ENCODE assay signal across 16 cellular contexts in genomic region chr9:100029246-100029645, GRCh38.
DNase-seq lines count a peak whose midpoint lies in the region; ATAC-seq, FAIRE-seq and TF ChIP-seq lines count a peak whose summit lies in the region.
"Had no signal": no experiment of that assay in that cellular context is flagged by ENCODE, and none has a peak within 500 bp of the region (broad histone marks: within the 10 kb centered on the region; RNA-seq: fewer than 3 reads in every experiment).

No MANE protein-coding gene starts in this region.

- no peak overlapping the region for H3K27ac ChIP-seq in OCI-LY3 (ENCODE audit: low read length)
- H3K27ac ChIP-seq in GM12878 (ENCODE audit: control insufficient read depth, insufficient read depth): peak overlapping the region; percentile 33; the same call in 1 of the 2 replicates
- no peak overlapping the region for H3K27ac ChIP-seq in right atrium auricular region
- H3K27ac ChIP-seq: BLaER1 treated with 17β-estradiol and CSF1 and Interleukin-3, amounts not matched to agents 10 nM and 100 nM had no signal

- no TSS peak for BruUV-seq in GM12878 (replicated peaks; lab: Mats Ljungman, UMichigan)

- peaks cover 23% of the 10 kb centered on the region for H3K4me1 ChIP-seq in OCI-LY3 (ENCODE audit: low read length)
- H3K4me1 ChIP-seq in GM12878 (ENCODE audit: control insufficient read depth, insufficient read depth, low read length): peaks cover 28% of the 10 kb centered on the region
- peaks cover 0 to 3% of the 10 kb centered on the region in 2 donors for H3K4me1 ChIP-seq in right atrium auricular region

- H3K4me2 ChIP-seq in OCI-LY3 (ENCODE audit: low read length): peak overlapping the region; percentile 25; the same call in 1 of the 2 replicates
- H3K4me2 ChIP-seq in GM12878 (ENCODE audit: control insufficient read depth, insufficient read depth): no peak overlapping the region
- H3K4me2 ChIP-seq: GM23338 had no signal

- SMC1A ChIA-PET in GM12878 (lab: Charles Lee; ENCODE audit: uncharacterized antibody, unreplicated experiment): interaction anchor here (1.0 to 7.2 kb wide), 6 partner anchors 30 to 296 kb away, joined by 3 to 115 read pairs (median 16); no protein-coding TSS in a partner anchor

- 81% methylated on average over 3 of the region's 3 CpGs for WGBS in GM12878 (ENCODE audit: insufficient coverage, insufficient replicate concordance, low lambda C conversion rate, missing lambda C conversion rate)

- no peaks in the 10 kb centered on the region for H3K27me3 Mint-ChIP-seq in natural killer cell treated with Interleukin-12 subunit alpha and Interleukin-12 subunit beta and Interleukin-15 and Interleukin-18, amount 100 ng/mL, for 72 hours
- no peaks in the 10 kb centered on the region for H3K27me3 Mint-ChIP-seq in natural killer cell (ENCODE audit: low read depth in 2 of 2)
- no peaks in the 10 kb centered on the region for H3K27me3 Mint-ChIP-seq in stimulated activated naive B cell treated with anti-CD40 and anti-IgM and Interleukin-4, amounts not matched to agents 10 μg/mL and 1 μg/mL and 100 μg/mL, for 72 hours
- H3K27me3 Mint-ChIP-seq: CD4-positive, alpha-beta T cell had no signal

- POLR2A ChIA-PET in GM12878 (lab: Charles Lee): no interaction called here

- H3K79me2 ChIP-seq in OCI-LY3 (ENCODE audit: low read length): peaks cover 4% of the 10 kb centered on the region; the same call in 1 of the 2 replicates
- peaks cover 19% of the 10 kb centered on the region for H3K79me2 ChIP-seq in GM12878 (ENCODE audit: control insufficient read depth, insufficient read depth, low read length)

- no peaks in the 10 kb centered on the region for H3K9me3 Mint-ChIP-seq in natural killer cell treated with Interleukin-12 subunit alpha and Interleukin-12 subunit beta and Interleukin-15 and Interleukin-18, amount 100 ng/mL, for 72 hours
- H3K9me3 Mint-ChIP-seq in natural killer cell: no peaks in the 10 kb centered on the region
- no peaks in the 10 kb centered on the region for H3K9me3 Mint-ChIP-seq in stimulated activated naive B cell treated with anti-CD40 and anti-IgM and Interleukin-4, amounts not matched to agents 10 μg/mL and 1 μg/mL and 100 μg/mL, for 72 hours
- H3K9me3 Mint-ChIP-seq: CD4-positive, alpha-beta T cell had no signal

- no peak for DNase-seq in natural killer cell treated with Interleukin-12 subunit alpha and Interleukin-12 subunit beta and Interleukin-15 and Interleukin-18, amount 100 ng/mL, for 72 hours (ENCODE audit: low spot score)
- DNase-seq in natural killer cell (no peak), GM12878 (ENCODE audit: low read depth, low spot score) (no peak), right atrium auricular region (ENCODE audit: low spot score) (no peak), occipital lobe (lab: John Stamatoyannopoulos, UW) (no peak)
- no peak for DNase-seq in stimulated activated naive B cell treated with anti-CD40 and anti-IgM and Interleukin-4, amounts not matched to agents 10 μg/mL and 1 μg/mL and 100 μg/mL, for 72 hours
- no peak for DNase-seq in activated effector memory CD4-positive, alpha-beta T cell treated with anti-CD3 and anti-CD28 coated beads, Interleukin-2, amount 50 U/mL, for 16 hours
- DNase-seq: ACHN; Calu3; CD4-positive, alpha-beta T cell; DMS 273 treated with DMSO at 0.1 percent for 48 hours; DMS79; H9 had no signal

- H3K9ac ChIP-seq in OCI-LY3 (ENCODE audit: low read length) (no peak overlapping the region), GM12878 (ENCODE audit: control insufficient read depth, insufficient read depth, low read length) (no peak overlapping the region)
- H3K9ac ChIP-seq: BLaER1 treated with 17β-estradiol and CSF1 and Interleukin-3, amounts not matched to agents 10 nM and 100 nM had no signal

- H3K27ac Mint-ChIP-seq in natural killer cell treated with Interleukin-12 subunit alpha and Interleukin-12 subunit beta and Interleukin-15 and Interleukin-18, amount 100 ng/mL, for 72 hours: peak overlapping the region; percentile 10 to 12
- H3K27ac Mint-ChIP-seq in natural killer cell: peak overlapping the region in 1 of 2 donors; percentile 30
- peak overlapping the region; percentile 80 for H3K27ac Mint-ChIP-seq in stimulated activated naive B cell treated with anti-CD40 and anti-IgM and Interleukin-4, amounts not matched to agents 10 μg/mL and 1 μg/mL and 100 μg/mL, for 72 hours
- H3K27ac Mint-ChIP-seq: CD4-positive, alpha-beta T cell; GM23338 had no signal

- no peak for TF ChIP-seq POLR2A in GM12878 (IDR thresholded peaks at IDR 0.05; ENCODE audit: low read depth, low read length)

- TF ChIP-seq CTCF in natural killer cell (IDR thresholded peaks at IDR 0.05) (no peak), OCI-LY3 (IDR thresholded peaks at IDR 0.05; ENCODE audit: low read depth, low read length) (no peak), GM12878 (IDR thresholded peaks at IDR 0.05 in 2 of 3, conservative IDR thresholded peaks at IDR 0.05 in 1 of 3; ENCODE audit: control insufficient read depth in 2 of 3, extremely low read depth in 1 of 3, insufficient read depth in 1 of 3, low read depth in 3 of 3, low read length in 3 of 3) (no peak), right atrium auricular region (IDR thresholded peaks at IDR 0.05) (no peak)

- RAD21 ChIA-PET in GM12878 (lab: Charles Lee; ENCODE audit: unreplicated experiment): interaction anchor here (2.7 to 3.5 kb wide), 3 partner anchors 55 to 189 kb away, joined by 8 to 20 read pairs (median 14); no protein-coding TSS in a partner anchor

- TF ChIP-seq RAD21 in GM12878 (IDR thresholded peaks at IDR 0.05; ENCODE audit: insufficient read depth, low read depth, low read length): no peak

- H4K20me1 ChIP-seq in OCI-LY3 (ENCODE audit: insufficient read depth, low read length) (0 out of 2 replicates have a peak, but pooled peaks cover 4% of the 10 kb centered on the region), GM12878 (ENCODE audit: control insufficient read depth, insufficient read depth) (no peaks in the 10 kb centered on the region; the same call in 1 of the 2 replicates)

- H3K27me3 ChIP-seq in OCI-LY3 (ENCODE audit: low read depth, low read length): no peaks in the 10 kb centered on the region
- no peaks in the 10 kb centered on the region for H3K27me3 ChIP-seq in GM12878 (replicated peaks in 1 of 2; ENCODE audit: control insufficient read depth in 2 of 2, insufficient read depth in 2 of 2, low read length in 1 of 2)
- H3K27me3 ChIP-seq in right atrium auricular region: no peaks in the 10 kb centered on the region
- H3K27me3 ChIP-seq: BLaER1 treated with 17β-estradiol and CSF1 and Interleukin-3, amounts not matched to agents 10 nM and 100 nM had no signal

- FAIRE-seq in GM12878 (lab: Jason Lieb, UNC): no peak

- no peaks in the 10 kb centered on the region for H3K36me3 Mint-ChIP-seq in natural killer cell treated with Interleukin-12 subunit alpha and Interleukin-12 subunit beta and Interleukin-15 and Interleukin-18, amount 100 ng/mL, for 72 hours
- no peaks in the 10 kb centered on the region for H3K36me3 Mint-ChIP-seq in natural killer cell
- peaks cover 33 to 49% of the 10 kb centered on the region in 2 donors for H3K36me3 Mint-ChIP-seq in stimulated activated naive B cell treated with anti-CD40 and anti-IgM and Interleukin-4, amounts not matched to agents 10 μg/mL and 1 μg/mL and 100 μg/mL, for 72 hours

- in situ Hi-C loops in GM12878 (cut with MboI): no loop called here

- intact Hi-C loops in natural killer cell (cut with micrococcal nuclease): loop anchor here (2.0 kb wide), 1 partner anchor 70 kb away; the partner anchor contains the start of genes ERP44 and INVS
- intact Hi-C loops in GM12878 (cut with micrococcal nuclease; ENCODE audit: unreplicated experiment): loop anchor here (5.0 kb wide), 3 partner anchors 68 to 568 kb away; partner anchors contain the start of genes ERP44 and INVS

- H2AFZ ChIP-seq in OCI-LY3 (ENCODE audit: low read depth, low read length): no peak overlapping the region
- H2AFZ ChIP-seq in GM12878 (ENCODE audit: control insufficient read depth, low read depth, low read length): no peak overlapping the region
- H2AFZ ChIP-seq: GM23338 had no signal

- TF ChIP-seq EP300 in GM12878 (IDR thresholded peaks at IDR 0.05; ENCODE audit: borderline replicate concordance in 1 of 2, control insufficient read depth in 1 of 2, low read depth in 2 of 2, low read length in 2 of 2): no peak

- CTCF ChIA-PET in GM12878 (lab: Yijun Ruan, JAX): interaction anchor here (0.6 to 8.0 kb wide), 4 partner anchors 46 to 196 kb away, joined by 3 to 143 read pairs (median 13); no protein-coding TSS in a partner anchor

- ATAC-seq in natural killer cell treated with Interleukin-12 subunit alpha and Interleukin-12 subunit beta and Interleukin-15 and Interleukin-18, amount 100 ng/mL, for 72 hours: no peak
- ATAC-seq in natural killer cell: no peak
- no peak for ATAC-seq in GM12878
- ATAC-seq in stimulated activated naive B cell treated with anti-CD40 and anti-IgM and Interleukin-4, amounts not matched to agents 10 μg/mL and 1 μg/mL and 100 μg/mL, for 72 hours (replicated peaks): no peak
- ATAC-seq: GM23338 had no signal

- H3K36me3 ChIP-seq in OCI-LY3 (replicated peaks; ENCODE audit: low read depth, low read length) (peaks cover 18% of the 10 kb centered on the region), GM12878 (ENCODE audit: control insufficient read depth in 2 of 2, insufficient read depth in 2 of 2, low read length in 1 of 2) (0 out of 4 replicates have a peak, but pooled peaks cover 0 to 4% of the 10 kb centered on the region in 2 experiments), right atrium auricular region (no peaks in the 10 kb centered on the region)

- H3K4me3 ChIP-seq in OCI-LY3 (ENCODE audit: low read length) (no peak overlapping the region), GM12878 (no peak overlapping the region), right atrium auricular region (no peak overlapping the region)
- H3K4me3 ChIP-seq: BLaER1 treated with 17β-estradiol and CSF1 and Interleukin-3, amounts not matched to agents 10 nM and 100 nM; GM23338 had no signal

- peaks cover 27 to 29% of the 10 kb centered on the region in 2 donors for H3K4me1 Mint-ChIP-seq in natural killer cell treated with Interleukin-12 subunit alpha and Interleukin-12 subunit beta and Interleukin-15 and Interleukin-18, amount 100 ng/mL, for 72 hours (ENCODE audit: low read depth in 2 of 2)
- peaks cover 24 to 40% of the 10 kb centered on the region in 2 donors for H3K4me1 Mint-ChIP-seq in natural killer cell
- H3K4me1 Mint-ChIP-seq in stimulated activated naive B cell treated with anti-CD40 and anti-IgM and Interleukin-4, amounts not matched to agents 10 μg/mL and 1 μg/mL and 100 μg/mL, for 72 hours: peaks cover 18 to 38% of the 10 kb centered on the region in 2 donors

- 0 out of 2 replicates have a peak, but pooled peaks cover 5% of the 10 kb centered on the region for H3K9me3 ChIP-seq in OCI-LY3 (ENCODE audit: insufficient read depth, low read length)
- H3K9me3 ChIP-seq in GM12878 (replicated peaks; ENCODE audit: control insufficient read depth, insufficient read depth, low read length): no peaks in the 10 kb centered on the region; the same call in 2 of the 3 replicates
- peaks cover 0 to 8% of the 10 kb centered on the region in 2 donors for H3K9me3 ChIP-seq in right atrium auricular region

- H3K4me3 Mint-ChIP-seq in natural killer cell treated with Interleukin-12 subunit alpha and Interleukin-12 subunit beta and Interleukin-15 and Interleukin-18, amount 100 ng/mL, for 72 hours: no peak overlapping the region
- no peak overlapping the region for H3K4me3 Mint-ChIP-seq in natural killer cell
- no peak overlapping the region for H3K4me3 Mint-ChIP-seq in stimulated activated naive B cell treated with anti-CD40 and anti-IgM and Interleukin-4, amounts not matched to agents 10 μg/mL and 1 μg/mL and 100 μg/mL, for 72 hours
- H3K4me3 Mint-ChIP-seq: CD4-positive, alpha-beta T cell; GM23338; H9 had no signal
